Comparison of ENCODE assay signal across 10 cellular contexts in genomic region chr13:101474419-101474957, GRCh38. TPM values are rescaled to one million over a fixed set of nuclear protein-coding genes. Genes with fewer than 3 reads are reported as not detected.
A peak's percentile ranks its signal among the peaks of the same experiment; 100 is the strongest.
DNase-seq lines count a peak whose midpoint lies in the region; ATAC-seq, FAIRE-seq and TF ChIP-seq lines count a peak whose summit lies in the region.
"Had no signal": no experiment of that assay in that cellular context is flagged by ENCODE, and none has a peak within 500 bp of the region (broad histone marks: within the 10 kb centered on the region; RNA-seq: fewer than 3 reads in every experiment).

No MANE protein-coding gene starts in this region.

- TF ChIP-seq CTCF in right atrium auricular region (IDR thresholded peaks at IDR 0.05) = peak in 1 of 2 donors; percentile 36
- TF ChIP-seq CTCF in astrocyte (IDR thresholded peaks at IDR 0.05; ENCODE audit: insufficient read depth, low read depth, low read length) = peak; percentile 69

- H3K27me3 ChIP-seq in right atrium auricular region (no peaks in the 10 kb centered on the region), astrocyte (ENCODE audit: insufficient read depth, low read length) (no peaks in the 10 kb centered on the region)
- H3K27me3 ChIP-seq: tibial nerve had no signal

- H3K9me3 ChIP-seq in right atrium auricular region = no peaks in the 10 kb centered on the region
- H3K9me3 ChIP-seq in astrocyte (ENCODE audit: insufficient read depth, low read depth, low read length) = no peaks in the 10 kb centered on the region
- H3K9me3 ChIP-seq: tibial nerve had no signal

- intact Hi-C loops in Right ventricle myocardium superior (cut with DNase I) = no loop called here

- no peak overlapping the region for H3K4me3 ChIP-seq in right atrium auricular region
- H3K4me3 ChIP-seq in astrocyte (ENCODE audit: insufficient read depth, low read depth, low read length) = no peak overlapping the region
- H3K4me3 ChIP-seq: tibial nerve had no signal

- H2AFZ ChIP-seq in astrocyte (ENCODE audit: low read depth, low read length) = no peak overlapping the region
- H2AFZ ChIP-seq: parathyroid adenoma had no signal

- no peak overlapping the region for H3K27ac Mint-ChIP-seq in astrocyte (ENCODE audit: unreplicated experiment)
- no peak overlapping the region for H3K27ac Mint-ChIP-seq in activated naive CD4-positive, alpha-beta T cell treated with anti-CD3 and anti-CD28 coated beads, Interleukin-2, amount 10 ng/mL, durations not matched to agents 7 days and 5 days

- H3K4me1 Mint-ChIP-seq in astrocyte (ENCODE audit: low read depth, unreplicated experiment) = peaks cover 6% of the 10 kb centered on the region
- H3K4me1 Mint-ChIP-seq in activated naive CD4-positive, alpha-beta T cell treated with anti-CD3 and anti-CD28 coated beads, Interleukin-2, amount 10 ng/mL, durations not matched to agents 7 days and 5 days = no peaks in the 10 kb centered on the region

- peaks cover 0 to 15% of the 10 kb centered on the region in 2 donors for H3K4me1 ChIP-seq in right atrium auricular region
- H3K4me1 ChIP-seq in astrocyte (ENCODE audit: insufficient read depth, low read length) = peaks cover 14% of the 10 kb centered on the region
- H3K4me1 ChIP-seq: parathyroid adenoma had no signal

- no peak overlapping the region for H3K4me2 ChIP-seq in astrocyte (ENCODE audit: low read length)

- no peaks in the 10 kb centered on the region for H3K79me2 ChIP-seq in astrocyte (ENCODE audit: insufficient read depth, low read length)
- H3K79me2 ChIP-seq: parathyroid adenoma had no signal

- H3K36me3 Mint-ChIP-seq in astrocyte (ENCODE audit: low read depth, unreplicated experiment) = no peaks in the 10 kb centered on the region
- H3K36me3 Mint-ChIP-seq in activated naive CD4-positive, alpha-beta T cell treated with anti-CD3 and anti-CD28 coated beads, Interleukin-2, amount 10 ng/mL, durations not matched to agents 7 days and 5 days = no peaks in the 10 kb centered on the region

- no peaks in the 10 kb centered on the region for H3K27me3 Mint-ChIP-seq in astrocyte (ENCODE audit: low read depth, unreplicated experiment)
- peaks cover 7% of the 10 kb centered on the region for H3K27me3 Mint-ChIP-seq in activated naive CD4-positive, alpha-beta T cell treated with anti-CD3 and anti-CD28 coated beads, Interleukin-2, amount 10 ng/mL, durations not matched to agents 7 days and 5 days

- H3K27ac ChIP-seq in right atrium auricular region (no peak overlapping the region), astrocyte (ENCODE audit: low read depth, low read length) (no peak overlapping the region)
- H3K27ac ChIP-seq: parathyroid adenoma had no signal

- no peaks in the 10 kb centered on the region for H3K9me3 Mint-ChIP-seq in astrocyte (ENCODE audit: unreplicated experiment)
- H3K9me3 Mint-ChIP-seq in activated naive CD4-positive, alpha-beta T cell treated with anti-CD3 and anti-CD28 coated beads, Interleukin-2, amount 10 ng/mL, durations not matched to agents 7 days and 5 days = no peaks in the 10 kb centered on the region

- peak; percentile 92 for FAIRE-seq in astrocyte (lab: Jason Lieb, UNC)

- no peaks in the 10 kb centered on the region for H4K20me1 ChIP-seq in astrocyte (ENCODE audit: insufficient read depth, low read length)

- DNase-seq in Right ventricle myocardium superior = no peak
- DNase-seq in right atrium auricular region (ENCODE audit: low spot score) = no peak
- DNase-seq in astrocyte (ENCODE audit: low read depth) = peak; percentile 90
- peak in 38 of 51 donors; percentile 2 to 88 (median 46) for DNase-seq in hypothalamus (lab: John Stamatoyannopoulos, UW)
- DNase-seq in RKO (ENCODE audit: low spot score) = no peak
- DNase-seq in activated naive CD4-positive, alpha-beta T cell treated with anti-CD3 and anti-CD28 coated beads, Interleukin-2, amount 10 ng/mL, durations not matched to agents 7 days and 5 days = no peak

- no peak overlapping the region for H3K4me3 Mint-ChIP-seq in astrocyte (ENCODE audit: unreplicated experiment)
- no peak overlapping the region for H3K4me3 Mint-ChIP-seq in activated naive CD4-positive, alpha-beta T cell treated with anti-CD3 and anti-CD28 coated beads, Interleukin-2, amount 10 ng/mL, durations not matched to agents 7 days and 5 days

- ATAC-seq in Right ventricle myocardium superior (ENCODE audit: poor library complexity) (peak; percentile 52), HG03097 (IDR thresholded peaks at IDR 0.05; ENCODE audit: low FRiP score, unreplicated experiment) (no peak), GM21619 (IDR thresholded peaks at IDR 0.05; ENCODE audit: unreplicated experiment) (no peak)

- no peaks in the 10 kb centered on the region for H3K36me3 ChIP-seq in right atrium auricular region
- no peaks in the 10 kb centered on the region for H3K36me3 ChIP-seq in astrocyte (ENCODE audit: insufficient read depth, low read length)
- H3K36me3 ChIP-seq: tibial nerve had no signal

- CTCF ChIA-PET in activated naive CD4-positive, alpha-beta T cell treated with anti-CD3 and anti-CD28 coated beads, Interleukin-2, amount 10 ng/mL, durations not matched to agents 7 days and 5 days (lab: Charles Lee) = interaction anchor here (1.3 kb wide), 1 partner anchor 330 kb away, joined by 3 read pairs; no protein-coding TSS in a partner anchor

- no peak overlapping the region for H3K9ac ChIP-seq in astrocyte (ENCODE audit: low read length)
- H3K9ac ChIP-seq: parathyroid adenoma had no signal

RNA-seq across cellular contexts. Expression of gene ITGBL1, which starts 22.0 kb away (rescaled TPM):
- total RNA-seq in Right ventricle myocardium superior = 6.8 TPM
- 1 to 10 TPM; 2.4 to 5.4 TPM for total RNA-seq in right atrium auricular region
- total RNA-seq in astrocyte = 0.14 and 0.22 TPM in 2 replicates

RNA-seq across cellular contexts. Expression of gene NALCN, which starts 58.2 kb away (rescaled TPM):
- 8.2 TPM for total RNA-seq in Right ventricle myocardium superior
- 10 to 100 TPM in 1 of 2 donors, 1 to 10 TPM in 1; 6.2 to 21.1 TPM for total RNA-seq in right atrium auricular region
- total RNA-seq in astrocyte = 1.1 and 2.2 TPM in 2 replicates

Comparison
In these comparisons a context has a peak if more than half of its experiments do, and no peak if none do; other contexts are left out.
1. DNase-seq: peak in astrocyte (single experiment) and hypothalamus (38 of 51); none in Right ventricle myocardium superior (single experiment), right atrium auricular region (single experiment), RKO (single experiment) and activated naive CD4-positive, alpha-beta T cell treated with anti-CD3 and anti-CD28 coated beads, Interleukin-2, amount 10 ng/mL, durations not matched to agents 7 days and 5 days (single experiment).